3 cellular contexts compared by ENCODE assay signal in genomic region chr19:49039736-49040135, GRCh38. TPM values are rescaled to one million over a fixed set of nuclear protein-coding genes. Genes with fewer than 3 reads are reported as not detected.
"Had no signal": no experiment of that assay in that cellular context is flagged by ENCODE, and none has a peak within 500 bp of the region (broad histone marks: within the 10 kb centered on the region; RNA-seq: fewer than 3 reads in every experiment).

No MANE protein-coding gene starts in this region.

RNA-seq across cellular contexts. Expression of gene CGB1, which starts 3.0 kb away (rescaled TPM):
- total RNA-seq: LHCN-M2, MCF 10A, NCI-H460 had no signal

RNA-seq across cellular contexts. Expression of gene CGB5, which starts 3.9 kb away (rescaled TPM):
- total RNA-seq: MCF 10A, NCI-H460 had no signal

RNA-seq across cellular contexts. Expression of gene CGB2, which starts 8.0 kb away (rescaled TPM):
- total RNA-seq: LHCN-M2, MCF 10A, NCI-H460 had no signal

RNA-seq across cellular contexts. Expression of gene CGB8, which starts 9.2 kb away (rescaled TPM):
- total RNA-seq: LHCN-M2, NCI-H460 had no signal

RNA-seq across cellular contexts. Expression of gene CGB3, which starts 15.6 kb away (rescaled TPM):
- total RNA-seq: LHCN-M2, MCF 10A, NCI-H460 had no signal
